In genomic region chr11:44861829-44862545, GRCh38 we compare ENCODE assay signal across 8 cellular contexts.
DNase-seq lines count a peak whose midpoint lies in the region; ATAC-seq and TF ChIP-seq lines count a peak whose summit lies in the region.

No MANE protein-coding gene starts in this region.

- intact Hi-C loops in mammary epithelial cell (cut with micrococcal nuclease) = no loop called here

- H3K9me3 Mint-ChIP-seq in WTC11 (no peaks in the 10 kb centered on the region), glutamatergic neuron (ENCODE audit: unreplicated experiment) (peaks cover 5% of the 10 kb centered on the region)

- CTCF ChIA-PET in WTC11 (lab: Charles Lee) = interaction anchor here (0.7 to 2.4 kb wide), 7 partner anchors 13 to 371 kb away, joined by 3 to 17 read pairs (median 4); no protein-coding TSS in a partner anchor
- CTCF ChIA-PET in mammary epithelial cell (lab: Charles Lee; ENCODE audit: low non-redundant PET) = no interaction called here

- POLR2A ChIA-PET in WTC11 (lab: Charles Lee) = interaction anchor here (0.7 to 1.4 kb wide), 4 partner anchors 13 to 37 kb away, joined by 3 to 9 read pairs (median 4); no protein-coding TSS in a partner anchor

- H3K36me3 ChIP-seq in KMS-11 (ENCODE audit: insufficient read depth) = no peaks in the 10 kb centered on the region
- H3K36me3 ChIP-seq in mammary epithelial cell (ENCODE audit: insufficient read depth, low read length) = no peaks in the 10 kb centered on the region

- no TSS peak for BruUV-seq in mammary epithelial cell (replicated peaks; lab: Mats Ljungman, UMichigan)

- H3K27ac Mint-ChIP-seq in WTC11 (peak overlapping the region; percentile 17), glutamatergic neuron (ENCODE audit: unreplicated experiment) (no peak overlapping the region)

- in situ Hi-C loops in mammary epithelial cell (cut with MboI; ENCODE audit: low sequenced_read_pairs in 2 of 2) = no loop called here

- H3K4me3 ChIP-seq in KMS-11 (IDR thresholded peaks at IDR 0.05; ENCODE audit: insufficient read depth, low read depth, low read length) (no peak overlapping the region), mammary epithelial cell (replicated peaks in 1 of 3; ENCODE audit: insufficient read depth in 1 of 3, low read depth in 2 of 3, low read length in 3 of 3) (no peak overlapping the region)

- no peaks in the 10 kb centered on the region for H3K9me3 ChIP-seq in mammary epithelial cell (replicated peaks; ENCODE audit: insufficient read depth, low read length)

- H3K27me3 ChIP-seq in KMS-11 (ENCODE audit: insufficient read depth, low read depth) = no peaks in the 10 kb centered on the region
- H3K27me3 ChIP-seq in mammary epithelial cell (ENCODE audit: insufficient read depth, low read length) = peaks cover 43% of the 10 kb centered on the region

- peaks cover 76% of the 10 kb centered on the region for H3K4me1 Mint-ChIP-seq in WTC11
- H3K4me1 Mint-ChIP-seq in glutamatergic neuron (ENCODE audit: low read depth, unreplicated experiment) = peaks cover 26% of the 10 kb centered on the region

- peak overlapping the region; percentile 76 for H3K9ac ChIP-seq in KMS-11
- no peak overlapping the region for H3K9ac ChIP-seq in mammary epithelial cell (ENCODE audit: insufficient read depth, low read length)

- no peak overlapping the region for H3K4me3 Mint-ChIP-seq in WTC11
- H3K4me3 Mint-ChIP-seq in glutamatergic neuron (ENCODE audit: unreplicated experiment) = no peak overlapping the region

- H3K27me3 Mint-ChIP-seq in WTC11 (ENCODE audit: low read depth) (no peaks in the 10 kb centered on the region), glutamatergic neuron (ENCODE audit: unreplicated experiment) (peaks cover 7% of the 10 kb centered on the region)

- H4K20me1 ChIP-seq in KMS-11 (ENCODE audit: insufficient read depth) (no peaks in the 10 kb centered on the region), mammary epithelial cell (ENCODE audit: insufficient read depth, low read length) (no peaks in the 10 kb centered on the region)

- H3K27ac ChIP-seq in KMS-11 = peak overlapping the region; percentile 94
- H3K27ac ChIP-seq in mammary epithelial cell (ENCODE audit: insufficient read depth, low read depth, low read length) = no peak overlapping the region

- TF ChIP-seq CTCF in KMS-11 (conservative IDR thresholded peaks at IDR 0.05; ENCODE audit: low read depth, low read length) (no peak), WTC11 (IDR thresholded peaks at IDR 0.05) (no peak), mammary epithelial cell (conservative IDR thresholded peaks at IDR 0.05 in 1 of 2, IDR thresholded peaks at IDR 0.05 in 1 of 2; ENCODE audit: extremely low read depth in 1 of 2, insufficient read depth in 1 of 2, low read depth in 1 of 2, low read length in 2 of 2) (no peak), glutamatergic neuron (IDR thresholded peaks at IDR 0.05; ENCODE audit: partially characterized antibody, unreplicated experiment) (no peak)

- dilution Hi-C loops in mammary epithelial cell (cut with HindIII; ENCODE audit: low sequenced_read_pairs) = no loop called here

- peaks cover 5% of the 10 kb centered on the region for H3K36me3 Mint-ChIP-seq in WTC11
- H3K36me3 Mint-ChIP-seq in glutamatergic neuron (ENCODE audit: unreplicated experiment) = no peaks in the 10 kb centered on the region

- DNase-seq in ELR (ENCODE audit: low read depth) (peak; percentile 96), H4 (ENCODE audit: low spot score) (peak; percentile 100), WTC11 (ENCODE audit: low spot score) (peak; percentile 52), mammary epithelial cell (peak; percentile 97), kidney glomerular epithelial cell (lab: John Stamatoyannopoulos, UW) (peak; percentile 98), glutamatergic neuron (no peak)
- DNase-seq in stimulated activated CD4-positive, alpha-beta T cell treated with anti-CD3 and anti-CD28 coated beads, TNF-alpha, amount 100 ng/mL, for 48 hours (ENCODE audit: low read depth in 3 of 3) = peak; percentile 70 to 87 (median 76)

- H3K4me2 ChIP-seq in KMS-11 (peak overlapping the region; percentile 74), mammary epithelial cell (ENCODE audit: insufficient read depth, low read depth, low read length) (peak overlapping the region; percentile 75)

- peak overlapping the region; percentile 44 for H2AFZ ChIP-seq in KMS-11 (ENCODE audit: low read depth)
- H2AFZ ChIP-seq in mammary epithelial cell (ENCODE audit: low read depth, low read length) = no peak overlapping the region

- peaks cover 56% of the 10 kb centered on the region for H3K4me1 ChIP-seq in KMS-11 (ENCODE audit: low read depth, poor library complexity, severe bottlenecking)
- H3K4me1 ChIP-seq in mammary epithelial cell (ENCODE audit: insufficient read depth, low read length) = peaks cover 11% of the 10 kb centered on the region

- peak; percentile 84 for ATAC-seq in WTC11

- no peaks in the 10 kb centered on the region for H3K79me2 ChIP-seq in KMS-11 (ENCODE audit: insufficient read depth, low read depth)
- no peaks in the 10 kb centered on the region for H3K79me2 ChIP-seq in mammary epithelial cell (ENCODE audit: insufficient read depth, low read length)

- 31% methylated on average over 18 of the region's 19 CpGs for WGBS in mammary epithelial cell (ENCODE audit: low coverage, missing lambda C conversion rate)

TF ChIP-seq in WTC11, 78 proteins besides CTCF, POLR2A, EP300 and RAD21 (continues in another document):
- TF ChIP-seq ZNF219 (CRISPR knock-in tag; IDR thresholded peaks at IDR 0.05; ENCODE audit: borderline replicate concordance) (no peak), NR3C1 (CRISPR knock-in tag; conservative IDR thresholded peaks at IDR 0.05; ENCODE audit: low read depth) (no peak), ZNF263 (CRISPR knock-in tag; IDR thresholded peaks at IDR 0.05; ENCODE audit: low read depth) (no peak), IRF1 (CRISPR knock-in tag; IDR thresholded peaks at IDR 0.05) (no peak), FOXJ3 (CRISPR knock-in tag; IDR thresholded peaks at IDR 0.05; ENCODE audit: borderline replicate concordance) (no peak), ZMAT4 (CRISPR knock-in tag; IDR thresholded peaks at IDR 0.05) (no peak), ZSCAN18 (CRISPR knock-in tag; IDR thresholded peaks at IDR 0.05) (no peak), ZNF396 (CRISPR knock-in tag; IDR thresholded peaks at IDR 0.05; ENCODE audit: borderline replicate concordance) (no peak), ARID4B (CRISPR knock-in tag; IDR thresholded peaks at IDR 0.05; ENCODE audit: borderline replicate concordance) (no peak), SMAD3 (CRISPR knock-in tag; IDR thresholded peaks at IDR 0.05; ENCODE audit: borderline replicate concordance) (no peak), EMX1 (CRISPR knock-in tag; IDR thresholded peaks at IDR 0.05) (no peak), ETV6 (CRISPR knock-in tag; IDR thresholded peaks at IDR 0.05) (no peak)
